ENCODE assay signal across 1 cellular context in genomic region chr13:114219406-114219805, GRCh38.
TF ChIP-seq lines count a peak whose summit lies in the region.

No MANE protein-coding gene starts in this region.

TF ChIP-seq in WTC11, 78 proteins besides CTCF, POLR2A, EP300 and RAD21:
- no peak for TF ChIP-seq ZNF532 (CRISPR knock-in tag; IDR thresholded peaks at IDR 0.05; ENCODE audit: borderline replicate concordance)
- TF ChIP-seq AFF4 (CRISPR knock-in tag; IDR thresholded peaks at IDR 0.05; ENCODE audit: borderline replicate concordance), result no peak
- TF ChIP-seq RELA (CRISPR knock-in tag; IDR thresholded peaks at IDR 0.05; ENCODE audit: borderline replicate concordance), result no peak
- TF ChIP-seq ATF2 (CRISPR knock-in tag; IDR thresholded peaks at IDR 0.05; ENCODE audit: borderline replicate concordance, low read depth), result no peak
- no peak for TF ChIP-seq ZNF416 (CRISPR knock-in tag; IDR thresholded peaks at IDR 0.05)
- TF ChIP-seq RORB (CRISPR knock-in tag; IDR thresholded peaks at IDR 0.05), result no peak
- TF ChIP-seq TEAD1 (CRISPR knock-in tag; IDR thresholded peaks at IDR 0.05), result no peak
- no peak for TF ChIP-seq ESRRA (CRISPR knock-in tag; IDR thresholded peaks at IDR 0.05; ENCODE audit: borderline replicate concordance)
- TF ChIP-seq PRRX2 (CRISPR knock-in tag; IDR thresholded peaks at IDR 0.05), result no peak
- TF ChIP-seq SP1 (CRISPR knock-in tag; conservative IDR thresholded peaks at IDR 0.05), result no peak
- TF ChIP-seq, protein P1, sequence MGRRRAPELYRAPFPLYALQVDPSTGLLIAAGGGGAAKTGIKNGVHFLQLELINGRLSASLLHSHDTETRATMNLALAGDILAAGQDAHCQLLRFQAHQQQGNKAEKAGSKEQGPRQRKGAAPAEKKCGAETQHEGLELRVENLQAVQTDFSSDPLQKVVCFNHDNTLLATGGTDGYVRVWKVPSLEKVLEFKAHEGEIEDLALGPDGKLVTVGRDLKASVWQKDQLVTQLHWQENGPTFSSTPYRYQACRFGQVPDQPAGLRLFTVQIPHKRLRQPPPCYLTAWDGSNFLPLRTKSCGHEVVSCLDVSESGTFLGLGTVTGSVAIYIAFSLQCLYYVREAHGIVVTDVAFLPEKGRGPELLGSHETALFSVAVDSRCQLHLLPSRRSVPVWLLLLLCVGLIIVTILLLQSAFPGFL (CRISPR knock-in tag; IDR thresholded peaks at IDR 0.05; ENCODE audit: borderline replicate concordance), result no peak
- no peak for TF ChIP-seq ZNF512 (CRISPR knock-in tag; IDR thresholded peaks at IDR 0.05; ENCODE audit: borderline replicate concordance)
- TF ChIP-seq EMX1 (CRISPR knock-in tag; IDR thresholded peaks at IDR 0.05), result no peak
- TF ChIP-seq, protein P2, sequence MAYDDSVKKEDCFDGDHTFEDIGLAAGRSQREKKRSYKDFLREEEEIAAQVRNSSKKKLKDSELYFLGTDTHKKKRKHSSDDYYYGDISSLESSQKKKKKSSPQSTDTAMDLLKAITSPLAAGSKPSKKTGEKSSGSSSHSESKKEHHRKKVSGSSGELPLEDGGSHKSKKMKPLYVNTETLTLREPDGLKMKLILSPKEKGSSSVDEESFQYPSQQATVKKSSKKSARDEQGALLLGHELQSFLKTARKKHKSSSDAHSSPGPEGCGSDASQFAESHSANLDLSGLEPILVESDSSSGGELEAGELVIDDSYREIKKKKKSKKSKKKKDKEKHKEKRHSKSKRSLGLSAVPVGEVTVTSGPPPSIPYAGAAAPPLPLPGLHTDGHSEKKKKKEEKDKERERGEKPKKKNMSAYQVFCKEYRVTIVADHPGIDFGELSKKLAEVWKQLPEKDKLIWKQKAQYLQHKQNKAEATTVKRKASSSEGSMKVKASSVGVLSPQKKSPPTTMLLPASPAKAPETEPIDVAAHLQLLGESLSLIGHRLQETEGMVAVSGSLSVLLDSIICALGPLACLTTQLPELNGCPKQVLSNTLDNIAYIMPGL (CRISPR knock-in tag; IDR thresholded peaks at IDR 0.05), result no peak
- no peak for TF ChIP-seq E2F5 (CRISPR knock-in tag; IDR thresholded peaks at IDR 0.05)
- no peak for TF ChIP-seq E2F1 (CRISPR knock-in tag; IDR thresholded peaks at IDR 0.05)
